22 cellular contexts compared by ENCODE assay signal in the genomic region with DNA sequence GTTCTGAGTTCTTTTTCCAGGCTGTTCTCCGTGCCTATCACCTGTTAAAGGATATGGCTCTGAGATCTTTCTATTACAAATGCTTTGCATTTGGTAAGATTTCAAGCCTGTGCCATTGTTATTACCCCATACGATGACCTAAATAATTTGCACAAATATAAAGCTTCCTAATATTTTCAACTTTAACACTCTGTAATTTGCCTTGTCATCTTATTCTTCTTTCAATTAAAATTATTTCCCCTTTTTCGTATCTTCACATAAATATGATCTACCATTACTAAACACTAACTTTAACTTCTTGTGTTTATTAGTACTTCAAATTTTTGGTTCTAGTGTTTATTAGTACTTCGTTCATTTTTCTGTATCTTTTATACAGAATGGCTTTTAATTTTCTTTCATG. TPM values are rescaled to one million over a fixed set of nuclear protein-coding genes. Genes with fewer than 3 reads are reported as not detected.
"Had no signal": no experiment of that assay in that cellular context is flagged by ENCODE, and none has a peak within 500 bp of the region (broad histone marks: within the 10 kb centered on the region; RNA-seq: fewer than 3 reads in every experiment).

No MANE protein-coding gene starts in this region.

- H3K4me3 ChIP-seq: SJCRH30 had no signal

- DNase-seq: NCI-H1048, NCI-H1105, NCI-H1417, NCI-H1436 treated with DMSO at 0.1 percent for 48 hours, NCI-H1694 treated with DMSO at 0.1 percent for 48 hours, NCI-H1930, NCI-H2081, NCI-H2107, NCI-H2227 treated with DMSO at 0.1 percent for 48 hours, NCI-H524, NCI-H69, NCI-H774, SHP77 treated with DMSO at 0.1 percent for 48 hours, SJCRH30 had no signal

- H3K36me3 ChIP-seq: SJCRH30 had no signal

- H3K4me3 Mint-ChIP-seq: IgD-negative memory B cell had no signal

- H3K9me3 ChIP-seq: SJCRH30 had no signal

- H3K27ac Mint-ChIP-seq: IgD-negative memory B cell had no signal

- H3K27ac ChIP-seq: SJCRH30 had no signal

- H3K27me3 ChIP-seq: SJCRH30 had no signal

- ATAC-seq: Panc1, PC-3, Right ventricle myocardium inferior, SK-N-SH treated with all-trans-retinoic acid at 6 μM for 48 hours had no signal

- H3K4me1 ChIP-seq: SJCRH30 had no signal

RNA-seq across cellular contexts. Expression of a gene that starts 17.1 kb away (rescaled TPM):
- polyA plus RNA-seq: IgD-negative memory B cell had no signal

RNA-seq across cellular contexts. Expression of a gene that starts 45.7 kb away (rescaled TPM):
- total RNA-seq: MCF 10A, NCI-H460, OCI-LY7, PC-3, Right ventricle myocardium inferior had no signal
- polyA plus RNA-seq: IgD-negative memory B cell had no signal
